Comparison of ENCODE assay signal across 1 cellular context in genomic region chr1:206486995-206487788, GRCh38.
TF ChIP-seq lines count a peak whose summit lies in the region.

No MANE protein-coding gene starts in this region.

TF ChIP-seq in K562, 482 proteins besides CTCF, POLR2A, EP300 and RAD21 (continued from another document and continues in another):
- TF ChIP-seq, protein P1, sequence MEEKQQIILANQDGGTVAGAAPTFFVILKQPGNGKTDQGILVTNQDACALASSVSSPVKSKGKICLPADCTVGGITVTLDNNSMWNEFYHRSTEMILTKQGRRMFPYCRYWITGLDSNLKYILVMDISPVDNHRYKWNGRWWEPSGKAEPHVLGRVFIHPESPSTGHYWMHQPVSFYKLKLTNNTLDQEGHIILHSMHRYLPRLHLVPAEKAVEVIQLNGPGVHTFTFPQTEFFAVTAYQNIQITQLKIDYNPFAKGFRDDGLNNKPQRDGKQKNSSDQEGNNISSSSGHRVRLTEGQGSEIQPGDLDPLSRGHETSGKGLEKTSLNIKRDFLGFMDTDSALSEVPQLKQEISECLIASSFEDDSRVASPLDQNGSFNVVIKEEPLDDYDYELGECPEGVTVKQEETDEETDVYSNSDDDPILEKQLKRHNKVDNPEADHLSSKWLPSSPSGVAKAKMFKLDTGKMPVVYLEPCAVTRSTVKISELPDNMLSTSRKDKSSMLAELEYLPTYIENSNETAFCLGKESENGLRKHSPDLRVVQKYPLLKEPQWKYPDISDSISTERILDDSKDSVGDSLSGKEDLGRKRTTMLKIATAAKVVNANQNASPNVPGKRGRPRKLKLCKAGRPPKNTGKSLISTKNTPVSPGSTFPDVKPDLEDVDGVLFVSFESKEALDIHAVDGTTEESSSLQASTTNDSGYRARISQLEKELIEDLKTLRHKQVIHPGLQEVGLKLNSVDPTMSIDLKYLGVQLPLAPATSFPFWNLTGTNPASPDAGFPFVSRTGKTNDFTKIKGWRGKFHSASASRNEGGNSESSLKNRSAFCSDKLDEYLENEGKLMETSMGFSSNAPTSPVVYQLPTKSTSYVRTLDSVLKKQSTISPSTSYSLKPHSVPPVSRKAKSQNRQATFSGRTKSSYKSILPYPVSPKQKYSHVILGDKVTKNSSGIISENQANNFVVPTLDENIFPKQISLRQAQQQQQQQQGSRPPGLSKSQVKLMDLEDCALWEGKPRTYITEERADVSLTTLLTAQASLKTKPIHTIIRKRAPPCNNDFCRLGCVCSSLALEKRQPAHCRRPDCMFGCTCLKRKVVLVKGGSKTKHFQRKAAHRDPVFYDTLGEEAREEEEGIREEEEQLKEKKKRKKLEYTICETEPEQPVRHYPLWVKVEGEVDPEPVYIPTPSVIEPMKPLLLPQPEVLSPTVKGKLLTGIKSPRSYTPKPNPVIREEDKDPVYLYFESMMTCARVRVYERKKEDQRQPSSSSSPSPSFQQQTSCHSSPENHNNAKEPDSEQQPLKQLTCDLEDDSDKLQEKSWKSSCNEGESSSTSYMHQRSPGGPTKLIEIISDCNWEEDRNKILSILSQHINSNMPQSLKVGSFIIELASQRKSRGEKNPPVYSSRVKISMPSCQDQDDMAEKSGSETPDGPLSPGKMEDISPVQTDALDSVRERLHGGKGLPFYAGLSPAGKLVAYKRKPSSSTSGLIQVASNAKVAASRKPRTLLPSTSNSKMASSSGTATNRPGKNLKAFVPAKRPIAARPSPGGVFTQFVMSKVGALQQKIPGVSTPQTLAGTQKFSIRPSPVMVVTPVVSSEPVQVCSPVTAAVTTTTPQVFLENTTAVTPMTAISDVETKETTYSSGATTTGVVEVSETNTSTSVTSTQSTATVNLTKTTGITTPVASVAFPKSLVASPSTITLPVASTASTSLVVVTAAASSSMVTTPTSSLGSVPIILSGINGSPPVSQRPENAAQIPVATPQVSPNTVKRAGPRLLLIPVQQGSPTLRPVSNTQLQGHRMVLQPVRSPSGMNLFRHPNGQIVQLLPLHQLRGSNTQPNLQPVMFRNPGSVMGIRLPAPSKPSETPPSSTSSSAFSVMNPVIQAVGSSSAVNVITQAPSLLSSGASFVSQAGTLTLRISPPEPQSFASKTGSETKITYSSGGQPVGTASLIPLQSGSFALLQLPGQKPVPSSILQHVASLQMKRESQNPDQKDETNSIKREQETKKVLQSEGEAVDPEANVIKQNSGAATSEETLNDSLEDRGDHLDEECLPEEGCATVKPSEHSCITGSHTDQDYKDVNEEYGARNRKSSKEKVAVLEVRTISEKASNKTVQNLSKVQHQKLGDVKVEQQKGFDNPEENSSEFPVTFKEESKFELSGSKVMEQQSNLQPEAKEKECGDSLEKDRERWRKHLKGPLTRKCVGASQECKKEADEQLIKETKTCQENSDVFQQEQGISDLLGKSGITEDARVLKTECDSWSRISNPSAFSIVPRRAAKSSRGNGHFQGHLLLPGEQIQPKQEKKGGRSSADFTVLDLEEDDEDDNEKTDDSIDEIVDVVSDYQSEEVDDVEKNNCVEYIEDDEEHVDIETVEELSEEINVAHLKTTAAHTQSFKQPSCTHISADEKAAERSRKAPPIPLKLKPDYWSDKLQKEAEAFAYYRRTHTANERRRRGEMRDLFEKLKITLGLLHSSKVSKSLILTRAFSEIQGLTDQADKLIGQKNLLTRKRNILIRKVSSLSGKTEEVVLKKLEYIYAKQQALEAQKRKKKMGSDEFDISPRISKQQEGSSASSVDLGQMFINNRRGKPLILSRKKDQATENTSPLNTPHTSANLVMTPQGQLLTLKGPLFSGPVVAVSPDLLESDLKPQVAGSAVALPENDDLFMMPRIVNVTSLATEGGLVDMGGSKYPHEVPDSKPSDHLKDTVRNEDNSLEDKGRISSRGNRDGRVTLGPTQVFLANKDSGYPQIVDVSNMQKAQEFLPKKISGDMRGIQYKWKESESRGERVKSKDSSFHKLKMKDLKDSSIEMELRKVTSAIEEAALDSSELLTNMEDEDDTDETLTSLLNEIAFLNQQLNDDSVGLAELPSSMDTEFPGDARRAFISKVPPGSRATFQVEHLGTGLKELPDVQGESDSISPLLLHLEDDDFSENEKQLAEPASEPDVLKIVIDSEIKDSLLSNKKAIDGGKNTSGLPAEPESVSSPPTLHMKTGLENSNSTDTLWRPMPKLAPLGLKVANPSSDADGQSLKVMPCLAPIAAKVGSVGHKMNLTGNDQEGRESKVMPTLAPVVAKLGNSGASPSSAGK (IDR thresholded peaks at IDR 0.05), result peak; percentile 70
- TF ChIP-seq CBFB (CRISPR knock-in tag; IDR thresholded peaks at IDR 0.05), result no peak
- TF ChIP-seq ZNF263 (CRISPR knock-in tag; IDR thresholded peaks at IDR 0.05; ENCODE audit: borderline replicate concordance), result no peak
- TF ChIP-seq PTTG1 (tag; IDR thresholded peaks at IDR 0.05; ENCODE audit: low read depth), result no peak
- TF ChIP-seq ZBED1 (IDR thresholded peaks at IDR 0.05), result no peak
- peak; percentile 60 for TF ChIP-seq NR2C1 (IDR thresholded peaks at IDR 0.05)
- TF ChIP-seq NR2C1 (tag; IDR thresholded peaks at IDR 0.05), result peak; percentile 43; the same call in 1 of the 2 replicates
- TF ChIP-seq PRPF4 (IDR thresholded peaks at IDR 0.05; ENCODE audit: insufficient read depth, low read depth, low read length, poor library complexity, severe bottlenecking), result no peak
- TF ChIP-seq ZNF696 (CRISPR knock-in tag; conservative IDR thresholded peaks at IDR 0.05), result no peak
- TF ChIP-seq ZNF717 (CRISPR knock-in tag; IDR thresholded peaks at IDR 0.05), result no peak
- no peak for TF ChIP-seq TCF7L2 (IDR thresholded peaks at IDR 0.05; ENCODE audit: low read depth, low read length)
- TF ChIP-seq, protein P2, sequence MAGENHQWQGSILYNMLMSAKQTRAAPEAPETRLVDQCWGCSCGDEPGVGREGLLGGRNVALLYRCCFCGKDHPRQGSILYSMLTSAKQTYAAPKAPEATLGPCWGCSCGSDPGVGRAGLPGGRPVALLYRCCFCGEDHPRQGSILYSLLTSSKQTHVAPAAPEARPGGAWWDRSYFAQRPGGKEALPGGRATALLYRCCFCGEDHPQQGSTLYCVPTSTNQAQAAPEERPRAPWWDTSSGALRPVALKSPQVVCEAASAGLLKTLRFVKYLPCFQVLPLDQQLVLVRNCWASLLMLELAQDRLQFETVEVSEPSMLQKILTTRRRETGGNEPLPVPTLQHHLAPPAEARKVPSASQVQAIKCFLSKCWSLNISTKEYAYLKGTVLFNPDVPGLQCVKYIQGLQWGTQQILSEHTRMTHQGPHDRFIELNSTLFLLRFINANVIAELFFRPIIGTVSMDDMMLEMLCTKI (IDR thresholded peaks at IDR 0.05; ENCODE audit: partially characterized antibody), result no peak
- no peak for TF ChIP-seq NR2C2 (CRISPR knock-in tag; IDR thresholded peaks at IDR 0.05)
- peak; percentile 65 for TF ChIP-seq NR2C2 (tag; IDR thresholded peaks at IDR 0.05)
- no peak for TF ChIP-seq ZNF146 (CRISPR knock-in tag; IDR thresholded peaks at IDR 0.05; ENCODE audit: unreplicated experiment)
- TF ChIP-seq SPI1 (IDR thresholded peaks at IDR 0.05; ENCODE audit: borderline replicate concordance, low read depth, low read length), result peak; percentile 66; the same call in 1 of the 2 replicates
- TF ChIP-seq, protein P3, sequence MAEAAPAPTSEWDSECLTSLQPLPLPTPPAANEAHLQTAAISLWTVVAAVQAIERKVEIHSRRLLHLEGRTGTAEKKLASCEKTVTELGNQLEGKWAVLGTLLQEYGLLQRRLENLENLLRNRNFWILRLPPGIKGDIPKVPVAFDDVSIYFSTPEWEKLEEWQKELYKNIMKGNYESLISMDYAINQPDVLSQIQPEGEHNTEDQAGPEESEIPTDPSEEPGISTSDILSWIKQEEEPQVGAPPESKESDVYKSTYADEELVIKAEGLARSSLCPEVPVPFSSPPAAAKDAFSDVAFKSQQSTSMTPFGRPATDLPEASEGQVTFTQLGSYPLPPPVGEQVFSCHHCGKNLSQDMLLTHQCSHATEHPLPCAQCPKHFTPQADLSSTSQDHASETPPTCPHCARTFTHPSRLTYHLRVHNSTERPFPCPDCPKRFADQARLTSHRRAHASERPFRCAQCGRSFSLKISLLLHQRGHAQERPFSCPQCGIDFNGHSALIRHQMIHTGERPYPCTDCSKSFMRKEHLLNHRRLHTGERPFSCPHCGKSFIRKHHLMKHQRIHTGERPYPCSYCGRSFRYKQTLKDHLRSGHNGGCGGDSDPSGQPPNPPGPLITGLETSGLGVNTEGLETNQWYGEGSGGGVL (CRISPR knock-in tag; IDR thresholded peaks at IDR 0.05), result no peak
- TF ChIP-seq, protein P4, sequence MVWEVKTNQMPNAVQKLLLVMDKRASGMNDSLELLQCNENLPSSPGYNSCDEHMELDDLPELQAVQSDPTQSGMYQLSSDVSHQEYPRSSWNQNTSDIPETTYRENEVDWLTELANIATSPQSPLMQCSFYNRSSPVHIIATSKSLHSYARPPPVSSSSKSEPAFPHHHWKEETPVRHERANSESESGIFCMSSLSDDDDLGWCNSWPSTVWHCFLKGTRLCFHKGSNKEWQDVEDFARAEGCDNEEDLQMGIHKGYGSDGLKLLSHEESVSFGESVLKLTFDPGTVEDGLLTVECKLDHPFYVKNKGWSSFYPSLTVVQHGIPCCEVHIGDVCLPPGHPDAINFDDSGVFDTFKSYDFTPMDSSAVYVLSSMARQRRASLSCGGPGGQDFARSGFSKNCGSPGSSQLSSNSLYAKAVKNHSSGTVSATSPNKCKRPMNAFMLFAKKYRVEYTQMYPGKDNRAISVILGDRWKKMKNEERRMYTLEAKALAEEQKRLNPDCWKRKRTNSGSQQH (CRISPR knock-in tag; IDR thresholded peaks at IDR 0.05), result 0 out of 2 replicates have a peak, but pooled peaks have one; percentile 5
- no peak for TF ChIP-seq NFATC3 (IDR thresholded peaks at IDR 0.05)
- TF ChIP-seq BCL6 (CRISPR knock-in tag; IDR thresholded peaks at IDR 0.05), result no peak
- TF ChIP-seq KLF16 (IDR thresholded peaks at IDR 0.05), result no peak
- no peak for TF ChIP-seq TEAD2 (tag; IDR thresholded peaks at IDR 0.05)
- no peak for TF ChIP-seq TSC22D4 (tag; IDR thresholded peaks at IDR 0.05)
- TF ChIP-seq, protein P5, sequence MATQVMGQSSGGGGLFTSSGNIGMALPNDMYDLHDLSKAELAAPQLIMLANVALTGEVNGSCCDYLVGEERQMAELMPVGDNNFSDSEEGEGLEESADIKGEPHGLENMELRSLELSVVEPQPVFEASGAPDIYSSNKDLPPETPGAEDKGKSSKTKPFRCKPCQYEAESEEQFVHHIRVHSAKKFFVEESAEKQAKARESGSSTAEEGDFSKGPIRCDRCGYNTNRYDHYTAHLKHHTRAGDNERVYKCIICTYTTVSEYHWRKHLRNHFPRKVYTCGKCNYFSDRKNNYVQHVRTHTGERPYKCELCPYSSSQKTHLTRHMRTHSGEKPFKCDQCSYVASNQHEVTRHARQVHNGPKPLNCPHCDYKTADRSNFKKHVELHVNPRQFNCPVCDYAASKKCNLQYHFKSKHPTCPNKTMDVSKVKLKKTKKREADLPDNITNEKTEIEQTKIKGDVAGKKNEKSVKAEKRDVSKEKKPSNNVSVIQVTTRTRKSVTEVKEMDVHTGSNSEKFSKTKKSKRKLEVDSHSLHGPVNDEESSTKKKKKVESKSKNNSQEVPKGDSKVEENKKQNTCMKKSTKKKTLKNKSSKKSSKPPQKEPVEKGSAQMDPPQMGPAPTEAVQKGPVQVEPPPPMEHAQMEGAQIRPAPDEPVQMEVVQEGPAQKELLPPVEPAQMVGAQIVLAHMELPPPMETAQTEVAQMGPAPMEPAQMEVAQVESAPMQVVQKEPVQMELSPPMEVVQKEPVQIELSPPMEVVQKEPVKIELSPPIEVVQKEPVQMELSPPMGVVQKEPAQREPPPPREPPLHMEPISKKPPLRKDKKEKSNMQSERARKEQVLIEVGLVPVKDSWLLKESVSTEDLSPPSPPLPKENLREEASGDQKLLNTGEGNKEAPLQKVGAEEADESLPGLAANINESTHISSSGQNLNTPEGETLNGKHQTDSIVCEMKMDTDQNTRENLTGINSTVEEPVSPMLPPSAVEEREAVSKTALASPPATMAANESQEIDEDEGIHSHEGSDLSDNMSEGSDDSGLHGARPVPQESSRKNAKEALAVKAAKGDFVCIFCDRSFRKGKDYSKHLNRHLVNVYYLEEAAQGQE (CRISPR knock-in tag; IDR thresholded peaks at IDR 0.05; ENCODE audit: low read depth), result no peak
- TF ChIP-seq MED1 (CRISPR knock-in tag; IDR thresholded peaks at IDR 0.05; ENCODE audit: borderline replicate concordance), result no peak
- TF ChIP-seq RBM39 (optimal IDR thresholded peaks at IDR 0.05; ENCODE audit: low read depth, low read length), result no peak
- TF ChIP-seq, protein P6, sequence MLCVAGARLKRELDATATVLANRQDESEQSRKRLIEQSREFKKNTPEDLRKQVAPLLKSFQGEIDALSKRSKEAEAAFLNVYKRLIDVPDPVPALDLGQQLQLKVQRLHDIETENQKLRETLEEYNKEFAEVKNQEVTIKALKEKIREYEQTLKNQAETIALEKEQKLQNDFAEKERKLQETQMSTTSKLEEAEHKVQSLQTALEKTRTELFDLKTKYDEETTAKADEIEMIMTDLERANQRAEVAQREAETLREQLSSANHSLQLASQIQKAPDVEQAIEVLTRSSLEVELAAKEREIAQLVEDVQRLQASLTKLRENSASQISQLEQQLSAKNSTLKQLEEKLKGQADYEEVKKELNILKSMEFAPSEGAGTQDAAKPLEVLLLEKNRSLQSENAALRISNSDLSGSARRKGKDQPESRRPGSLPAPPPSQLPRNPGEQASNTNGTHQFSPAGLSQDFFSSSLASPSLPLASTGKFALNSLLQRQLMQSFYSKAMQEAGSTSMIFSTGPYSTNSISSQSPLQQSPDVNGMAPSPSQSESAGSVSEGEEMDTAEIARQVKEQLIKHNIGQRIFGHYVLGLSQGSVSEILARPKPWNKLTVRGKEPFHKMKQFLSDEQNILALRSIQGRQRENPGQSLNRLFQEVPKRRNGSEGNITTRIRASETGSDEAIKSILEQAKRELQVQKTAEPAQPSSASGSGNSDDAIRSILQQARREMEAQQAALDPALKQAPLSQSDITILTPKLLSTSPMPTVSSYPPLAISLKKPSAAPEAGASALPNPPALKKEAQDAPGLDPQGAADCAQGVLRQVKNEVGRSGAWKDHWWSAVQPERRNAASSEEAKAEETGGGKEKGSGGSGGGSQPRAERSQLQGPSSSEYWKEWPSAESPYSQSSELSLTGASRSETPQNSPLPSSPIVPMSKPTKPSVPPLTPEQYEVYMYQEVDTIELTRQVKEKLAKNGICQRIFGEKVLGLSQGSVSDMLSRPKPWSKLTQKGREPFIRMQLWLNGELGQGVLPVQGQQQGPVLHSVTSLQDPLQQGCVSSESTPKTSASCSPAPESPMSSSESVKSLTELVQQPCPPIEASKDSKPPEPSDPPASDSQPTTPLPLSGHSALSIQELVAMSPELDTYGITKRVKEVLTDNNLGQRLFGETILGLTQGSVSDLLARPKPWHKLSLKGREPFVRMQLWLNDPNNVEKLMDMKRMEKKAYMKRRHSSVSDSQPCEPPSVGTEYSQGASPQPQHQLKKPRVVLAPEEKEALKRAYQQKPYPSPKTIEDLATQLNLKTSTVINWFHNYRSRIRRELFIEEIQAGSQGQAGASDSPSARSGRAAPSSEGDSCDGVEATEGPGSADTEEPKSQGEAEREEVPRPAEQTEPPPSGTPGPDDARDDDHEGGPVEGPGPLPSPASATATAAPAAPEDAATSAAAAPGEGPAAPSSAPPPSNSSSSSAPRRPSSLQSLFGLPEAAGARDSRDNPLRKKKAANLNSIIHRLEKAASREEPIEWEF (CRISPR knock-in tag; IDR thresholded peaks at IDR 0.05), result no peak
- TF ChIP-seq SIRT6 (IDR thresholded peaks at IDR 0.05; ENCODE audit: low read depth, low read length), result no peak
- TF ChIP-seq CREBBP (IDR thresholded peaks at IDR 0.05; ENCODE audit: low read depth, low read length), result no peak
- 0 out of 2 replicates have a peak, but pooled peaks have one; percentile 51 for TF ChIP-seq ZBTB9 (CRISPR knock-in tag; IDR thresholded peaks at IDR 0.05)
- no peak for TF ChIP-seq U2AF1 (optimal IDR thresholded peaks at IDR 0.05; ENCODE audit: low read depth, low read length)
